Comparison of ENCODE assay signal across 24 cellular contexts in the genomic region with DNA sequence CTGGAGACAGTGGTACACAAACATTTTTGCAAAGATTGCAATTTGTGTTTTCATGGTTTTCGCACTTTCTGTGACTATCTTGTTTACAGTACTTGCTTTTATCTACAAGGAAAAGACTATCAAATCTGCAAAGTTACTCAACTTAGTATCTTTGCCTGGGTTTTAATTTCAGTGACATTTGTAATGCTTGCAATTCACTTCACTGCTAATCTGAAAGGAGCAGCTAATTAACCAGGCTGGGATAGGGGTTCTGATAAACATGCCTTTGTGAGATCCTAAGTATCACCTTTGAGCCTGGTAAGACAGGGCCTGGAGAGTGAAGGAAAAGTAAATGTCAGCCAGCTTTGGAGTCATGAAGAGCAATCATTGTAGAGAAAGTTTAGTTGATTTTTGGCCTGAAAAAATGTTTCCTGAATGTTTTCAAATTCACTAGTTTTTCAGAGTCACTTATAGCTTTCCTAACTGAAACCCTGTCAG.
"Had no signal": no experiment of that assay in that cellular context is flagged by ENCODE, and none has a peak within 500 bp of the region (broad histone marks: within the 10 kb centered on the region; RNA-seq: fewer than 3 reads in every experiment).

No MANE protein-coding gene starts in this region.

- H3K4me3 ChIP-seq: colonic mucosa, lung, pancreas, right lobe of liver, stomach, thyroid gland, vagina had no signal

- H3K9me3 ChIP-seq: colonic mucosa, neutrophil, pancreas, right lobe of liver, stomach, thyroid gland, vagina had no signal

- H3K27ac Mint-ChIP-seq: dendritic cell treated with granulocyte-macrophage colony-stimulating factor and Interleukin-4, amounts not matched to agents 40 ng/mL and 50 ng/mL, for 4 days; memory B cell; naive thymus-derived CD8-positive, alpha-beta T cell; nephron progenitor cell; stimulated activated effector memory CD8-positive, alpha-beta T cell treated with anti-CD3 and anti-CD28 coated beads, Interleukin-12 subunit alpha, Interleukin-12 subunit beta, amount 100 ng/mL, for 72 hours had no signal

- H3K27ac ChIP-seq: colonic mucosa, neutrophil, pancreas, right lobe of liver, stomach, thyroid gland, vagina had no signal

- H3K27me3 Mint-ChIP-seq: dendritic cell treated with granulocyte-macrophage colony-stimulating factor and Interleukin-4, amounts not matched to agents 40 ng/mL and 50 ng/mL, for 4 days; memory B cell; naive thymus-derived CD8-positive, alpha-beta T cell had no signal

- H3K4me3 Mint-ChIP-seq: dendritic cell treated with granulocyte-macrophage colony-stimulating factor and Interleukin-4, amounts not matched to agents 40 ng/mL and 50 ng/mL, for 4 days; memory B cell; naive thymus-derived CD8-positive, alpha-beta T cell; nephron progenitor cell; stimulated activated effector memory CD8-positive, alpha-beta T cell treated with anti-CD3 and anti-CD28 coated beads, Interleukin-12 subunit alpha, Interleukin-12 subunit beta, amount 100 ng/mL, for 72 hours had no signal

- H3K36me3 Mint-ChIP-seq: memory B cell; naive thymus-derived CD8-positive, alpha-beta T cell; stimulated activated effector memory CD8-positive, alpha-beta T cell treated with anti-CD3 and anti-CD28 coated beads, Interleukin-12 subunit alpha, Interleukin-12 subunit beta, amount 100 ng/mL, for 72 hours had no signal

- H3K4me1 ChIP-seq: colonic mucosa, pancreas, right lobe of liver, stomach, thyroid gland, vagina had no signal

- H3K36me3 ChIP-seq: colonic mucosa, neutrophil, pancreas, right lobe of liver, stomach, thyroid gland, vagina had no signal

- H3K9me3 Mint-ChIP-seq: dendritic cell treated with granulocyte-macrophage colony-stimulating factor and Interleukin-4, amounts not matched to agents 40 ng/mL and 50 ng/mL, for 4 days; nephron progenitor cell had no signal

- ATAC-seq: left lobe of liver; naive thymus-derived CD8-positive, alpha-beta T cell; pancreas; right lobe of liver; stimulated activated effector memory CD8-positive, alpha-beta T cell treated with anti-CD3 and anti-CD28 coated beads, Interleukin-12 subunit alpha, Interleukin-12 subunit beta, amount 100 ng/mL, for 72 hours had no signal

- H3K27me3 ChIP-seq: colonic mucosa, neutrophil, pancreas, right lobe of liver, stomach, thyroid gland, vagina had no signal

- H3K4me1 Mint-ChIP-seq: memory B cell; naive thymus-derived CD8-positive, alpha-beta T cell; nephron progenitor cell; stimulated activated effector memory CD8-positive, alpha-beta T cell treated with anti-CD3 and anti-CD28 coated beads, Interleukin-12 subunit alpha, Interleukin-12 subunit beta, amount 100 ng/mL, for 72 hours had no signal

- DNase-seq: colonic mucosa; effector memory CD4-positive, alpha-beta T cell; erythroblast; hypothalamus; kidney; naive thymus-derived CD8-positive, alpha-beta T cell; nephron progenitor cell; pancreas; right lobe of liver; small intestine; stimulated activated CD4-positive, alpha-beta T cell treated with anti-CD3 and anti-CD28 coated beads, Interleukin-12 subunit alpha, Interleukin-12 subunit beta, amount 100 ng/mL, for 4 hours; stimulated activated CD4-positive, alpha-beta T cell treated with anti-CD3 and anti-CD28 coated beads, Interleukin-1b, Interleukin-23, amount 100 ng/mL, for 48 hours; stimulated activated CD4-positive, alpha-beta T cell treated with anti-CD3 and anti-CD28 coated beads, Interleukin-4, amount 100 ng/mL, for 24 hours; stimulated activated naive CD4-positive, alpha-beta T cell treated with Interleukin-2 at 50 U/mL for 16 hours; stomach; thyroid gland; trophoblast cell had no signal
